8 cellular contexts compared by ENCODE assay signal in the genomic region with DNA sequence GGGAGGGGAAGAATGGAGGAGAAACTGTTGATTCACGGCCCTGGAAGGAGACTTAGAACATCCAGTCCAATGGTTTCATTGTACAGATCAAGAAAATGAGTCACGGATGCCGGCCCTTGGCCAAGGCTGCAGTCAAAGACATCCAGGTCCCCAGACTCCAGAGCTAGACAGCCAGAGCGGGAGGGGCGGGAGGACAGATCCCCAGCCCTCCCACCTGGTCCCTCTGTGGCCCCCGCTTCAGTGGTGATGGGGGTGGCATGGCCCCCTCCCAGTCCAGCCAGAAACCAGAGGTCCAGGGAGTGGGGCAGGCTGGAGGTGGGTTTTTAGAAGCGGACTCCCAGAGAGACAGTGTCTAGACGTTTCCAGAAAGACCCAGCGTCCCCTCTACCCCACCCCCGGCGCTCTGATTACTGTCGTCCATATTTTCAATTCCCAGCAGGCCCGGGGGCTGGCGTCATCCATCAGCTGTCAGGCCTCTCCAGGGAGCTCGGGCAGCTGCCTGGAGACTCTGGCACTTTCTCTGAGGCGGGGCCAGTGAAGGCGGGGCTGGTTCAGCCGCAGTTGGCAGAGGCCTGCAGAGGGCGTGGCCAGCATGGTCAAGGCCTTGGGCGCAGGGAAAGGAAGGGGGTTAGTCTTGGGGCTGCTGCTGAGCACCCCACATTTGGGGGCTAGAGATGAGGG. TPM values are rescaled to one million over a fixed set of nuclear protein-coding genes. Genes with fewer than 3 reads are reported as not detected.
A peak's percentile ranks its signal among the peaks of the same experiment; 100 is the strongest.
DNase-seq lines count a peak whose midpoint lies in the region; ATAC-seq, FAIRE-seq and TF ChIP-seq lines count a peak whose summit lies in the region.

No MANE protein-coding gene starts in this region.

- peak overlapping the region; percentile 23 to 45 for H3K4me3 ChIP-seq in cardiac fibroblast (replicated peaks in 1 of 2; ENCODE audit: low read depth in 2 of 2, low read length in 2 of 2)
- H3K4me3 ChIP-seq in kidney (ENCODE audit: low read length in 2 of 2) = peak overlapping the region; percentile 23 to 50
- H3K4me3 ChIP-seq in small intestine (ENCODE audit: low read depth in 1 of 2, low read length in 2 of 2) = no peak overlapping the region

- no peak for TF ChIP-seq CTCF in cardiac fibroblast (IDR thresholded peaks at IDR 0.05; ENCODE audit: low read depth, low read length)
- TF ChIP-seq CTCF in kidney (IDR thresholded peaks at IDR 0.05; ENCODE audit: borderline replicate concordance, extremely low read depth, insufficient read depth) = no peak

- intact Hi-C loops in kidney (cut with DNase I) = no loop called here

- 17 to 24% (median 21%) methylated on average over 20 of the region's 20 CpGs for WGBS in small intestine, 3 donors

- no peak overlapping the region for H3K27ac Mint-ChIP-seq in activated CD8-positive, alpha-beta T cell treated with anti-CD3 and anti-CD28 coated beads, Interleukin-2, amount 10 ng/mL, durations not matched to agents 7 days and 5 days

- H3K27me3 ChIP-seq in small intestine (ENCODE audit: control insufficient read depth in 2 of 2, insufficient read depth in 2 of 2, low read length in 2 of 2) = no peaks in the 10 kb centered on the region

- H3K9me3 Mint-ChIP-seq in activated CD8-positive, alpha-beta T cell treated with anti-CD3 and anti-CD28 coated beads, Interleukin-2, amount 10 ng/mL, durations not matched to agents 7 days and 5 days (ENCODE audit: insufficient read depth) = no peaks in the 10 kb centered on the region

- CTCF ChIA-PET in activated CD8-positive, alpha-beta T cell treated with anti-CD3 and anti-CD28 coated beads, Interleukin-2, amount 10 ng/mL, durations not matched to agents 7 days and 5 days (lab: Charles Lee) = interaction anchor here (1.1 kb wide), 1 partner anchor 20 kb away, joined by 8 read pairs; no protein-coding TSS in a partner anchor

- peak overlapping the region; percentile 63 to 92 for H3K9ac ChIP-seq in kidney (ENCODE audit: low read length in 2 of 2)

- H3K27ac ChIP-seq in kidney (ENCODE audit: low read depth in 2 of 2, low read length in 2 of 2) = peak overlapping the region; percentile 97 to 100
- H3K27ac ChIP-seq in small intestine (ENCODE audit: low read depth in 1 of 2, low read length in 1 of 2) = peak overlapping the region in 1 of 2 donors; percentile 91

- DNase-seq in Ammon's horn (ENCODE audit: low spot score) (peak; percentile 96), NCI-H82 (lab: John Stamatoyannopoulos, UW) (peak; percentile 94), cardiac fibroblast (ENCODE audit: low read depth in 2 of 2) (peak; percentile 98 to 99), kidney (peak; percentile 99), small intestine (peak; percentile 93)
- no peak for DNase-seq in activated CD8-positive, alpha-beta T cell treated with anti-CD3 and anti-CD28 coated beads, Interleukin-2, amount 10 ng/mL, durations not matched to agents 7 days and 5 days

- ATAC-seq in HG03342 (IDR thresholded peaks at IDR 0.05; ENCODE audit: unreplicated experiment) = peak; percentile 40
- no peak for ATAC-seq in GM21423 (IDR thresholded peaks at IDR 0.05; ENCODE audit: unreplicated experiment)
- no peak for ATAC-seq in activated CD8-positive, alpha-beta T cell treated with anti-CD3 and anti-CD28 coated beads, Interleukin-2, amount 10 ng/mL, durations not matched to agents 7 days and 5 days

- H3K36me3 ChIP-seq in kidney (ENCODE audit: control insufficient read depth in 1 of 2, insufficient read depth in 2 of 2, low read length in 2 of 2) (no peaks in the 10 kb centered on the region), small intestine (ENCODE audit: control insufficient read depth in 2 of 2, insufficient read depth in 2 of 2, low read length in 2 of 2) (no peaks in the 10 kb centered on the region)

- H3K27me3 Mint-ChIP-seq in activated CD8-positive, alpha-beta T cell treated with anti-CD3 and anti-CD28 coated beads, Interleukin-2, amount 10 ng/mL, durations not matched to agents 7 days and 5 days (ENCODE audit: low read depth) = peaks cover 4% of the 10 kb centered on the region

- no peaks in the 10 kb centered on the region for H3K9me3 ChIP-seq in kidney (ENCODE audit: control insufficient read depth in 1 of 2, low read length in 2 of 2)
- H3K9me3 ChIP-seq in small intestine (ENCODE audit: control insufficient read depth, low read depth) = no peaks in the 10 kb centered on the region

- peaks cover 15% of the 10 kb centered on the region for H3K4me1 Mint-ChIP-seq in activated CD8-positive, alpha-beta T cell treated with anti-CD3 and anti-CD28 coated beads, Interleukin-2, amount 10 ng/mL, durations not matched to agents 7 days and 5 days (ENCODE audit: low read depth)

- POLR2A ChIA-PET in activated CD8-positive, alpha-beta T cell treated with anti-CD3 and anti-CD28 coated beads, Interleukin-2, amount 10 ng/mL, durations not matched to agents 7 days and 5 days (lab: Charles Lee) = interaction anchor here (0.9 kb wide), 1 partner anchor 23 kb away, joined by 3 read pairs; no protein-coding TSS in a partner anchor

- peaks cover 7 to 24% of the 10 kb centered on the region in 2 donors for H3K4me1 ChIP-seq in kidney (ENCODE audit: control insufficient read depth in 1 of 2, insufficient read depth in 1 of 2, low read depth in 1 of 2, low read length in 2 of 2)
- peaks cover 0 to 8% of the 10 kb centered on the region in 2 donors for H3K4me1 ChIP-seq in small intestine (ENCODE audit: control insufficient read depth in 2 of 2, insufficient read depth in 1 of 2, low read depth in 1 of 2, low read length in 1 of 2)

- no peak for FAIRE-seq in kidney (lab: Jason Lieb, UNC)
- FAIRE-seq in small intestine (lab: Jason Lieb, UNC) = no peak

- no peak overlapping the region for H3K4me3 Mint-ChIP-seq in activated CD8-positive, alpha-beta T cell treated with anti-CD3 and anti-CD28 coated beads, Interleukin-2, amount 10 ng/mL, durations not matched to agents 7 days and 5 days

- no peaks in the 10 kb centered on the region for H3K36me3 Mint-ChIP-seq in activated CD8-positive, alpha-beta T cell treated with anti-CD3 and anti-CD28 coated beads, Interleukin-2, amount 10 ng/mL, durations not matched to agents 7 days and 5 days (ENCODE audit: low read depth)

RNA-seq across cellular contexts. Expression of a gene that starts 8.0 kb away (rescaled TPM):
- total RNA-seq in kidney = 1,012 TPM
- polyA plus RNA-seq in kidney (ENCODE audit: insufficient read depth, low read depth, low replicate concordance) = 1,561 TPM
- 100 to 1,000 TPM in 2 of 3 donors, 10 to 100 TPM in 1; 77.4 to 253 (median 145) TPM for polyA plus RNA-seq in small intestine
- total RNA-seq in activated CD8-positive, alpha-beta T cell treated with anti-CD3 and anti-CD28 coated beads, Interleukin-2, amount 10 ng/mL, durations not matched to agents 7 days and 5 days = 10 to 100 TPM; 37.2 to 40.4 TPM

Comparison
In these comparisons a context has a peak if more than half of its experiments do, and no peak if none do; other contexts are left out.
1. H3K4me3 ChIP-seq: peak in cardiac fibroblast (2 of 2) and kidney (2 of 2); none in small intestine (0 of 2).
2. RNA of a gene that starts 8.0 kb away (total RNA-seq): 1,012 TPM in kidney (single experiment); 37.2 to 40.4 TPM in activated CD8-positive, alpha-beta T cell treated with anti-CD3 and anti-CD28 coated beads, Interleukin-2, amount 10 ng/mL, durations not matched to agents 7 days and 5 days; every median in the first group is over 10 times any median in the second.